8 cellular contexts compared by ENCODE assay signal in genomic region chr9:22997923-22998322, GRCh38.
"Had no signal": no experiment of that assay in that cellular context is flagged by ENCODE, and none has a peak within 500 bp of the region (broad histone marks: within the 10 kb centered on the region; RNA-seq: fewer than 3 reads in every experiment).

No MANE protein-coding gene starts in this region.

- FAIRE-seq: G401.6, GM12878, GM12891, GM12892, GM18507, GM19239 had no signal

- H3K4me3 ChIP-seq: GM12878 had no signal

- DNase-seq: GDM1, GF-D8 had no signal

- ATAC-seq: GM12878 had no signal
